ENCODE assay signal across 8 cellular contexts in genomic region chr6:158475344-158476302, GRCh38.
DNase-seq lines count a peak whose midpoint lies in the region; ATAC-seq and TF ChIP-seq lines count a peak whose summit lies in the region.

No MANE protein-coding gene starts in this region.

- peaks cover 21% of the 10 kb centered on the region for H3K36me3 Mint-ChIP-seq in activated CD4-positive, alpha-beta memory T cell treated with anti-CD3 and anti-CD28 coated beads for 36 hours

- DNase-seq in GM10266 (ENCODE audit: extremely low spot score) (peak; percentile 82), HK-2 (ENCODE audit: unreplicated experiment) (peak; percentile 32), germinal center (ENCODE audit: low spot score) (peak; percentile 58)
- DNase-seq in activated CD8-positive, alpha-beta memory T cell treated with anti-CD3 and anti-CD28 coated beads, Interleukin-2, amount 50 U/mL, for 48 hours = no peak
- DNase-seq in activated CD4-positive, alpha-beta memory T cell treated with anti-CD3 and anti-CD28 coated beads for 36 hours = no peak
- no peak for DNase-seq in activated CD8-positive, alpha-beta memory T cell treated with anti-CD3 and anti-CD28 coated beads for 24 hours

- H3K79me2 ChIP-seq in OCI-LY3 (ENCODE audit: low read length) = no peaks in the 10 kb centered on the region

- H3K27ac Mint-ChIP-seq in activated CD4-positive, alpha-beta memory T cell treated with anti-CD3 and anti-CD28 coated beads for 36 hours = no peak overlapping the region

- POLR2A ChIA-PET in activated CD4-positive, alpha-beta memory T cell treated with anti-CD3 and anti-CD28 coated beads for 36 hours (lab: Charles Lee) = no interaction called here

- H3K4me1 Mint-ChIP-seq in activated CD4-positive, alpha-beta memory T cell treated with anti-CD3 and anti-CD28 coated beads for 36 hours (ENCODE audit: low read depth) = no peaks in the 10 kb centered on the region

- H3K4me1 ChIP-seq in OCI-LY3 (ENCODE audit: low read length) = peaks cover 58% of the 10 kb centered on the region

- peak overlapping the region; percentile 98 for H3K27ac ChIP-seq in OCI-LY3 (ENCODE audit: low read length)

- H2AFZ ChIP-seq in OCI-LY3 (ENCODE audit: low read depth, low read length) = no peak overlapping the region; the same call in 1 of the 2 replicates

- TF ChIP-seq CTCF in GM10266 (IDR thresholded peaks at IDR 0.05; ENCODE audit: control insufficient read depth, insufficient read depth, low read depth, missing control alignments) = no peak
- TF ChIP-seq CTCF in OCI-LY3 (IDR thresholded peaks at IDR 0.05; ENCODE audit: low read depth, low read length) = no peak

- peak overlapping the region; percentile 75 for H3K4me3 ChIP-seq in OCI-LY3 (ENCODE audit: low read length)

- H3K27me3 ChIP-seq in OCI-LY3 (ENCODE audit: low read depth, low read length) = no peaks in the 10 kb centered on the region

- H3K9me3 ChIP-seq in OCI-LY3 (ENCODE audit: insufficient read depth, low read length) = no peaks in the 10 kb centered on the region

- intact Hi-C loops in activated CD4-positive, alpha-beta memory T cell treated with anti-CD3 and anti-CD28 coated beads for 36 hours (cut with micrococcal nuclease) = no loop called here

- peaks cover 6% of the 10 kb centered on the region for H3K36me3 ChIP-seq in OCI-LY3 (replicated peaks; ENCODE audit: low read depth, low read length)

- H3K4me2 ChIP-seq in OCI-LY3 (ENCODE audit: low read length) = peak overlapping the region; percentile 94

- peak; percentile 85 for ATAC-seq in GM21529 (IDR thresholded peaks at IDR 0.05; ENCODE audit: unreplicated experiment)

- H3K27me3 Mint-ChIP-seq in activated CD4-positive, alpha-beta memory T cell treated with anti-CD3 and anti-CD28 coated beads for 36 hours = no peaks in the 10 kb centered on the region

- CTCF ChIA-PET in activated CD4-positive, alpha-beta memory T cell treated with anti-CD3 and anti-CD28 coated beads for 36 hours (lab: Charles Lee) = no interaction called here

- no peaks in the 10 kb centered on the region for H3K9me3 Mint-ChIP-seq in activated CD4-positive, alpha-beta memory T cell treated with anti-CD3 and anti-CD28 coated beads for 36 hours

- H4K20me1 ChIP-seq in OCI-LY3 (ENCODE audit: insufficient read depth, low read length) = no peaks in the 10 kb centered on the region

- H3K9ac ChIP-seq in OCI-LY3 (ENCODE audit: low read length) = peak overlapping the region; percentile 77

- no peak overlapping the region for H3K4me3 Mint-ChIP-seq in activated CD4-positive, alpha-beta memory T cell treated with anti-CD3 and anti-CD28 coated beads for 36 hours

Comparison
In these comparisons a context has a peak if more than half of its experiments do, and no peak if none do; other contexts are left out.
1. DNase-seq: peak in GM10266 (single experiment), HK-2 (single experiment) and germinal center (single experiment); none in activated CD8-positive, alpha-beta memory T cell treated with anti-CD3 and anti-CD28 coated beads, Interleukin-2, amount 50 U/mL, for 48 hours (single experiment), activated CD4-positive, alpha-beta memory T cell treated with anti-CD3 and anti-CD28 coated beads for 36 hours (single experiment) and activated CD8-positive, alpha-beta memory T cell treated with anti-CD3 and anti-CD28 coated beads for 24 hours (single experiment).